Comparison of ENCODE assay signal across 17 cellular contexts in genomic region chr3:39965997-39966396, GRCh38.
"Had no signal": no experiment of that assay in that cellular context is flagged by ENCODE, and none has a peak within 500 bp of the region (broad histone marks: within the 10 kb centered on the region; RNA-seq: fewer than 3 reads in every experiment).

No MANE protein-coding gene starts in this region.

- H3K4me3 ChIP-seq: coronary artery, gastrocnemius medialis, psoas muscle, smooth muscle cell, suprapubic skin, thyroid gland had no signal

- H3K27me3 ChIP-seq: gastrocnemius medialis, suprapubic skin, thyroid gland had no signal

- DNase-seq: effector CD4-positive, alpha-beta T cell; endodermal cell; erythroblast; gastrocnemius medialis; immature natural killer cell; naive B cell; nephron progenitor cell; psoas muscle; retina; stimulated activated CD4-positive, alpha-beta T cell treated with anti-CD3 and anti-CD28 coated beads, Interleukin-4, amount 100 ng/mL, for 1 hour; stimulated activated CD8-positive, alpha-beta memory T cell treated with anti-CD3 and anti-CD28 coated beads, Interleukin-4, amount 100 ng/mL, for 48 hours; stimulated activated naive CD8-positive, alpha-beta T cell treated with anti-CD3 and anti-CD28 coated beads, Interleukin-15, Interleukin-2, amounts not matched to agents 100 U/mL and 50 U/mL, for 24 hours; thyroid gland had no signal

- ATAC-seq: gastrocnemius medialis; psoas muscle; stimulated activated effector memory CD8-positive, alpha-beta T cell treated with anti-CD3 and anti-CD28 coated beads, Interleukin-12 subunit alpha, Interleukin-12 subunit beta, amount 100 ng/mL, for 72 hours; stimulated activated naive CD8-positive, alpha-beta T cell treated with anti-CD3 and anti-CD28 coated beads, Interleukin-15, Interleukin-2, amounts not matched to agents 100 U/mL and 50 U/mL, for 24 hours had no signal

- H3K9me3 ChIP-seq: gastrocnemius medialis, psoas muscle, suprapubic skin, thyroid gland had no signal

- H3K36me3 ChIP-seq: gastrocnemius medialis, suprapubic skin, thyroid gland had no signal

- H3K27ac ChIP-seq: coronary artery, gastrocnemius medialis, psoas muscle, suprapubic skin, thyroid gland had no signal
